In genomic region chr3:143807987-143808386, GRCh38 we compare ENCODE assay signal across 1 cellular context.
TF ChIP-seq lines count a peak whose summit lies in the region.

No MANE protein-coding gene starts in this region.

TF ChIP-seq in GM12878, 131 proteins besides CTCF, POLR2A, EP300 and RAD21:
- no peak for TF ChIP-seq CEBPB (IDR thresholded peaks at IDR 0.05; ENCODE audit: borderline replicate concordance in 1 of 2, low read depth in 2 of 2, low read length in 2 of 2)
- TF ChIP-seq ATF7 (IDR thresholded peaks at IDR 0.05; ENCODE audit: low read depth): no peak
- TF ChIP-seq JUNB (IDR thresholded peaks at IDR 0.05): peak; percentile 52; the same call in 1 of the 2 replicates
